ENCODE assay signal across 16 cellular contexts in the genomic region with DNA sequence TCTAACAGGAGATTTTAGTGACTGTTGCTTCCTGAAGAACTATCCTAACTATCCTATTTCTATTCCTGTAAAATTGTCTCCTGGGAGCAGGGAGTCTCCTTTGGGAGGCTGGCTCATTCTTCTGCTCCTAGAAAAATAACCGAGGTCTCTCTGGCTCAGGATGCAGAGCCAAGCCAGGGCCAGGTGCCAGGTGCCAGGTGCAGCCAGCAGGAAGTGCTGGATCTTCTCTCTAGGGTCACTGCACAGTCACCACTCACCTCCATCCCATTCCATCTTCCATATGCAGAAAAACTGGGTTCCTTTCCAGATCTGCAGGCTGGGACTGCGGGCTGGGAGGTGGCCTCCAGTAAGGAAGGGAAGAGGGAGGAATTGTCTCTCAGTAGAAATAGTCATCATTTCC. TPM values are rescaled to one million over a fixed set of nuclear protein-coding genes. Genes with fewer than 3 reads are reported as not detected.
DNase-seq lines count a peak whose midpoint lies in the region; TF ChIP-seq lines count a peak whose summit lies in the region.
"Had no signal": no experiment of that assay in that cellular context is flagged by ENCODE, and none has a peak within 500 bp of the region (broad histone marks: within the 10 kb centered on the region; RNA-seq: fewer than 3 reads in every experiment).

No MANE protein-coding gene starts in this region.

- H3K9me3 ChIP-seq in spleen: no peaks in the 10 kb centered on the region
- H3K9me3 ChIP-seq in colonic mucosa: no peaks in the 10 kb centered on the region
- H3K9me3 ChIP-seq: A549, SJSA1 had no signal

- DNase-seq in NCI-H2081 (lab: John Stamatoyannopoulos, UW): peak; percentile 31 to 33
- DNase-seq in NCI-H2081 treated with DMSO at 0.1 percent for 48 hours (lab: John Stamatoyannopoulos, UW): no peak
- DNase-seq in G401 (ENCODE audit: low spot score): peak; percentile 97
- peak; percentile 79 for DNase-seq in NCI-H69 (lab: John Stamatoyannopoulos, UW)
- peak; percentile 27 for DNase-seq in spleen
- DNase-seq in ecto neural progenitor cell (ENCODE audit: low spot score): no peak
- no peak for DNase-seq in colonic mucosa
- DNase-seq in DMS 273 (lab: John Stamatoyannopoulos, UW; ENCODE audit: unreplicated experiment): no peak
- DNase-seq: NCI-H1694 treated with DMSO at 0.1 percent for 48 hours; NCI-H524; NK-92 treated with Interleukin-12 subunit alpha and Interleukin-12 subunit beta, amount 100 ng/mL, for 24 hours had no signal

- H3K27me3 ChIP-seq in spleen (replicated peaks in 1 of 7) (peaks cover 0 to 77% (median 11%) of the 10 kb centered on the region in 7 donors), colonic mucosa (peaks cover 3% of the 10 kb centered on the region)

- H3K4me1 ChIP-seq in spleen: peaks cover 0 to 13% (median 10%) of the 10 kb centered on the region in 6 donors
- no peaks in the 10 kb centered on the region for H3K4me1 ChIP-seq in colonic mucosa

- TF ChIP-seq POLR2A in spleen (IDR thresholded peaks at IDR 0.05): no peak

- H3K9ac ChIP-seq in colonic mucosa (ENCODE audit: low read depth in 2 of 2, low read length in 2 of 2): no peak overlapping the region

- 51 to 59% (median 55%) methylated on average over 2 of the region's 2 CpGs for WGBS in spleen, 5 donors

- H3K36me3 ChIP-seq in spleen: no peaks in the 10 kb centered on the region
- H3K36me3 ChIP-seq in colonic mucosa: no peaks in the 10 kb centered on the region
- H3K36me3 ChIP-seq: SJSA1 had no signal

- H3K4me3 ChIP-seq in spleen (no peak overlapping the region), colonic mucosa (no peak overlapping the region)
- H3K4me3 ChIP-seq: A549, SJSA1 had no signal

- intact Hi-C loops in spleen (cut with DNase I; ENCODE audit: low total_unique reads) (loop anchor here (10.0 kb wide), 1 partner anchor 95 kb away; no protein-coding TSS in a partner anchor), colonic mucosa (cut with DNase I) (loop anchor here (10.0 kb wide), 2 partner anchors 95 to 395 kb away; no protein-coding TSS in a partner anchor)

- in situ Hi-C loops in G401 (cut with HindIII; ENCODE audit: low sequenced_read_pairs): no loop called here

- TF ChIP-seq CTCF in spleen (IDR thresholded peaks at IDR 0.05 in 8 of 11, conservative IDR thresholded peaks at IDR 0.05 in 3 of 11) (no peak), colonic mucosa (IDR thresholded peaks at IDR 0.05) (no peak)

- no peak overlapping the region for H3K27ac ChIP-seq in spleen
- no peak overlapping the region for H3K27ac ChIP-seq in colonic mucosa
- H3K27ac ChIP-seq: A549, RWPE1, SJSA1 had no signal

RNA-seq across cellular contexts. Expression of gene TMC7, which starts 3.8 kb away (rescaled TPM):
- total RNA-seq in G401 (2014; rRNA removed; shearing (Covaris generic)): 1.2 and 2.4 TPM in 2 replicates
- total RNA-seq in spleen (under 1 TPM; 0.23 to 0.60 (median 0.37) TPM), colonic mucosa (10 to 100 TPM; 10.0 to 10.6 TPM)
- polyA plus RNA-seq in spleen: under 1 TPM; 0.15 to 0.38 (median 0.20) TPM
- polyA plus RNA-seq: CD14-positive monocyte, IgD-negative memory B cell had no signal

RNA-seq across cellular contexts. Expression of gene SMG1, which starts 53.7 kb away (rescaled TPM):
- 12.7 and 27.2 TPM in 2 replicates for total RNA-seq in G401 (2014; rRNA removed; shearing (Covaris generic))
- total RNA-seq in spleen (100 to 1,000 TPM; 104 to 154 (median 117) TPM), colonic mucosa (10 to 100 TPM; 73.6 to 83.3 TPM)
- polyA plus RNA-seq in spleen: 10 to 100 TPM in 1 of 3 donors, 1 to 10 TPM in 2; 8.4 to 11.5 (median 8.6) TPM

Comparison
In these comparisons a context has a peak if more than half of its experiments do, and no peak if none do; other contexts are left out.
1. DNase-seq: peak in NCI-H2081 (2 of 2), G401 (single experiment), NCI-H69 (single experiment) and spleen (single experiment); none in NCI-H2081 treated with DMSO at 0.1 percent for 48 hours (single experiment), ecto neural progenitor cell (single experiment), colonic mucosa (single experiment) and DMS 273 (single experiment).